20 cellular contexts compared by ENCODE assay signal in the genomic region with DNA sequence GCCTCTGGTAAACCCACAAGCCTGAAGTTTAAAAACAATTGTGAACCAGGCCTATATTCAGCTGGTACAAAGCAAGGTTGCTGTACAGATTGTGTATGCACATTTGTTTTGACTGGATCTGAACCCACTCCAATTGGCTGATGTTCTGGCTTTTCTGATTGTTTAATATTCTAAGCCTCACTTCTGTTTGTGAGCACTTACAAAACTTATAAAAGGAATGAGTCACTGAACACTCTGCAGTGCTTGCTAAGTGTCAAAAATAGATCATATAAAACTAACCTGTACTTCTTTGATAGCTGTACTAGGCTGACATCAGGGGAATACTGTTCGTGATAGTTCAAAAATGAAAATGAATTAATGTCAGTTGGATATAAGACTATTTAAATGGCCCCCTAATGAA. TPM values are rescaled to one million over a fixed set of nuclear protein-coding genes. Genes with fewer than 3 reads are reported as not detected.
DNase-seq lines count a peak whose midpoint lies in the region; ATAC-seq and TF ChIP-seq lines count a peak whose summit lies in the region.
"Had no signal": no experiment of that assay in that cellular context is flagged by ENCODE, and none has a peak within 500 bp of the region (broad histone marks: within the 10 kb centered on the region; RNA-seq: fewer than 3 reads in every experiment).

No MANE protein-coding gene starts in this region.

- H3K27me3 ChIP-seq in adipocyte (replicated peaks; ENCODE audit: control insufficient read depth, insufficient read depth, low read length) (no peaks in the 10 kb centered on the region), gastrocnemius medialis (no peaks in the 10 kb centered on the region), upper lobe of left lung (no peaks in the 10 kb centered on the region)

- ATAC-seq in gastrocnemius medialis (peak; percentile 39 to 51), GM18873 (IDR thresholded peaks at IDR 0.05; ENCODE audit: low FRiP score, unreplicated experiment) (no peak), upper lobe of left lung (ENCODE audit: low FRiP score in 2 of 2) (no peak)

- whole genome bisulfite sequencing in upper lobe of left lung, 2 donors, result 62 to 79% methylated on average over 1 of the region's 1 CpG

- TF ChIP-seq POLR2A in gastrocnemius medialis (IDR thresholded peaks at IDR 0.05) (no peak), upper lobe of left lung (IDR thresholded peaks at IDR 0.05) (no peak)

- DNase-seq in adipocyte (ENCODE audit: low read depth) (peak; percentile 39), fibroblast of mammary gland (ENCODE audit: low read depth) (peak; percentile 43), gastrocnemius medialis (no peak), GM19240 (ENCODE audit: insufficient read length, low spot score) (no peak), upper lobe of left lung (no peak)
- DNase-seq: activated CD4-positive, alpha-beta T cell treated with anti-CD3 and anti-CD28 coated beads, Interleukin-2, amount 10 ng/mL, durations not matched to agents 24 days and 14 days; activated gamma-delta T cell; Calu3; endodermal cell; Karpas-422; NCI-H1694 treated with DMSO at 0.1 percent for 48 hours; NCI-H226; NK-92 treated with Interleukin-12 subunit alpha and Interleukin-12 subunit beta, amount 100 ng/mL, for 24 hours; stimulated activated CD4-positive, alpha-beta T cell treated with anti-CD3 and anti-CD28 coated beads, Interleukin-4, amount 100 ng/mL, for 1 hour had no signal

- H3K9me3 ChIP-seq in HEK293 (ENCODE audit: control insufficient read depth, insufficient read depth, low read depth, low read length) (no peaks in the 10 kb centered on the region), adipocyte (ENCODE audit: control insufficient read depth, low read length) (no peaks in the 10 kb centered on the region), gastrocnemius medialis (no peaks in the 10 kb centered on the region), upper lobe of left lung (no peaks in the 10 kb centered on the region)

- POLR2A ChIA-PET in HEK293 (lab: Yijun Ruan, JAX), result no interaction called here

- H3K4me1 ChIP-seq in HEK293 (ENCODE audit: control insufficient read depth, insufficient read depth, low read length) (peaks cover 7% of the 10 kb centered on the region), adipocyte (ENCODE audit: control insufficient read depth, insufficient read depth, low read length) (peaks cover 23% of the 10 kb centered on the region), gastrocnemius medialis (peaks cover 0 to 1% of the 10 kb centered on the region in 2 donors), upper lobe of left lung (peaks cover 0 to 2% (median 0%) of the 10 kb centered on the region in 4 donors)

- no peak for TF ChIP-seq CTCF in HEK293 (tag by site-specific recombination; IDR thresholded peaks at IDR 0.05)
- no peak for TF ChIP-seq CTCF in fibroblast of mammary gland (conservative IDR thresholded peaks at IDR 0.05; ENCODE audit: control insufficient read depth, insufficient read depth, low read depth, low read length)
- no peak for TF ChIP-seq CTCF in gastrocnemius medialis (IDR thresholded peaks at IDR 0.05 in 4 of 5, conservative IDR thresholded peaks at IDR 0.05 in 1 of 5)
- no peak for TF ChIP-seq CTCF in upper lobe of left lung (IDR thresholded peaks at IDR 0.05)

- CTCF ChIA-PET in HEK293 (lab: Yijun Ruan, JAX), result interaction anchor here (1.2 kb wide), 1 partner anchor 57 kb away, joined by 4 read pairs; no protein-coding TSS in a partner anchor

- in situ Hi-C loops in gastrocnemius medialis (cut with MboI; ENCODE audit: low sequenced_read_pairs in 4 of 4), result no loop called here

- intact Hi-C loops in gastrocnemius medialis (cut with DNase I; ENCODE audit: low total_unique reads), result loop anchor here (10.0 kb wide), 1 partner anchor 150 kb away; no protein-coding TSS in a partner anchor

- no peaks in the 10 kb centered on the region for H3K36me3 ChIP-seq in HEK293 (ENCODE audit: control insufficient read depth in 2 of 2, insufficient read depth in 1 of 2, low read length in 2 of 2)
- no peaks in the 10 kb centered on the region for H3K36me3 ChIP-seq in adipocyte (ENCODE audit: control insufficient read depth, insufficient read depth, low read length, severe bottlenecking)
- no peaks in the 10 kb centered on the region for H3K36me3 ChIP-seq in gastrocnemius medialis
- H3K36me3 ChIP-seq in upper lobe of left lung, result no peaks in the 10 kb centered on the region

- no peak for TF ChIP-seq EP300 in upper lobe of left lung (IDR thresholded peaks at IDR 0.05)

- H3K27ac ChIP-seq in HEK293 (ENCODE audit: extremely low read depth, low read depth, low read length) (no peak overlapping the region), gastrocnemius medialis (peak overlapping the region in 3 of 4 donors; percentile 35 to 53 (median 47)), upper lobe of left lung (no peak overlapping the region)
- H3K27ac ChIP-seq: RWPE1 had no signal

- H3K4me3 ChIP-seq in HEK293 (ENCODE audit: low read depth, low read length), result no peak overlapping the region
- no peak overlapping the region for H3K4me3 ChIP-seq in adipocyte (ENCODE audit: low read length)
- H3K4me3 ChIP-seq in fibroblast of mammary gland (ENCODE audit: control insufficient read depth, low read depth, low read length), result no peak overlapping the region
- H3K4me3 ChIP-seq in gastrocnemius medialis, result no peak overlapping the region
- no peak overlapping the region for H3K4me3 ChIP-seq in upper lobe of left lung
- H3K4me3 ChIP-seq: lung, skin epidermis had no signal

- no peak overlapping the region for H3K9ac ChIP-seq in adipocyte (ENCODE audit: low read length)

TF ChIP-seq in HEK293, 187 proteins besides CTCF, POLR2A, EP300 and RAD21:
- TF ChIP-seq ZFP41 (tag by site-specific recombination; IDR thresholded peaks at IDR 0.05; ENCODE audit: borderline replicate concordance), result no peak
- TF ChIP-seq ZBTB20 (tag by site-specific recombination; IDR thresholded peaks at IDR 0.05), result 0 out of 2 replicates have a peak, but pooled peaks have one; percentile 3

RNA-seq across cellular contexts. Expression of gene COL21A1, which starts 12.1 kb away (rescaled TPM):
- total RNA-seq in gastrocnemius medialis (1 to 10 TPM in 1 of 4 donors, under 1 TPM in 3; 0.19 to 1.1 (median 0.61) TPM), upper lobe of left lung (10 to 100 TPM in 3 of 6 donors, 1 to 10 TPM in 3; 3.2 to 35.6 (median 9.2) TPM)
- total RNA-seq: activated CD4-positive, alpha-beta T cell treated with anti-CD3 and anti-CD28 coated beads, Interleukin-2, amount 10 ng/mL, durations not matched to agents 24 days and 14 days; G401 had no signal

Comparison
In these comparisons a context has a peak if more than half of its experiments do, and no peak if none do; other contexts are left out.
1. H3K27ac ChIP-seq: peak in gastrocnemius medialis (3 of 4); none in HEK293 (single experiment) and upper lobe of left lung (0 of 4).
2. DNase-seq: peak in adipocyte (single experiment) and fibroblast of mammary gland (single experiment); none in gastrocnemius medialis (0 of 2), GM19240 (single experiment) and upper lobe of left lung (0 of 2).
3. ATAC-seq: peak in gastrocnemius medialis (2 of 2); none in GM18873 (single experiment) and upper lobe of left lung (0 of 2).